In the genomic region with DNA sequence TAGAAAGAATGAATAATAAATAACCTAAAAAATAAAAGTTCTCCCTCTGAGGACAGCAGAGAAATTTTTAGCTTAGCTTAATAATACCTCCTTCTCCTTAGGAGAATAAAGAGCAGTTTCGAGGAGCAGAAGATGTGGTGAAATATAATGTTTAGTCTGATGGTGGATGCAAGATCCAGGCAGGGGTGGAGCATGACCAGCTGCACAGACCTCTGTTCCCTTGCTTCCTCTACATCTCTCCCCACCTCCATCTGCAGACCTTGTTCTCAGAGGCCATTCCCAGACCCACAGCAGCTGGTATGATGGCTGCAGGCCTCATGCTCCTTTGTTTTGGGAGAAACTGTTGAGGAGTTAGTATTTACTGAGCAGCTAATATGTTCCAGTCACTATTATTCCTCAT, we compare ENCODE assay signal across 7 cellular contexts. TPM values are rescaled to one million over a fixed set of nuclear protein-coding genes. Genes with fewer than 3 reads are reported as not detected.
DNase-seq lines count a peak whose midpoint lies in the region; ATAC-seq and TF ChIP-seq lines count a peak whose summit lies in the region.

No MANE protein-coding gene starts in this region.

- CTCF ChIA-PET in CD8-positive, alpha-beta memory T cell (lab: Charles Lee) = interaction anchor here (0.7 to 1.3 kb wide), 2 partner anchors 115 to 205 kb away, joined by 3 read pairs; a partner anchor contains a TSS
- CTCF ChIA-PET in Caco-2 (lab: Charles Lee) = no interaction called here

- POLR2A ChIA-PET in CD8-positive, alpha-beta memory T cell (lab: Charles Lee) = no interaction called here
- POLR2A ChIA-PET in Caco-2 (lab: Charles Lee) = no interaction called here

- H3K4me1 Mint-ChIP-seq in CD8-positive, alpha-beta memory T cell = peaks cover 58 to 67% (median 59%) of the 10 kb centered on the region in 3 donors
- H3K4me1 Mint-ChIP-seq in naive B cell = peaks cover 31 to 50% (median 37%) of the 10 kb centered on the region in 3 donors
- peaks cover 7% of the 10 kb centered on the region for H3K4me1 Mint-ChIP-seq in Caco-2 (ENCODE audit: low read depth, unreplicated experiment)

- no peak for DNase-seq in CD8-positive, alpha-beta memory T cell
- DNase-seq in GM23248 (no peak), naive B cell (no peak), Caco-2 (no peak)

- no peaks in the 10 kb centered on the region for H3K79me2 ChIP-seq in GM23248 (ENCODE audit: insufficient read depth)
- H3K79me2 ChIP-seq in SU-DHL-6 (ENCODE audit: insufficient read depth, low read length) = no peaks in the 10 kb centered on the region

- peak overlapping the region; percentile 2 for H3K4me2 ChIP-seq in GM23248 (ENCODE audit: unreplicated experiment)
- H3K4me2 ChIP-seq in SU-DHL-6 (ENCODE audit: low read depth, low read length, poor library complexity, severe bottlenecking) = peak overlapping the region; percentile 77

- WGBS in GM23248 (ENCODE audit: low coverage in 1 of 2, low lambda C conversion rate in 2 of 2, missing lambda C conversion rate in 2 of 2), 2 experiments = 58 to 60% methylated on average over 1 of the region's 1 CpG

- H3K27me3 Mint-ChIP-seq in CD8-positive, alpha-beta memory T cell = no peaks in the 10 kb centered on the region
- H3K27me3 Mint-ChIP-seq in naive B cell (no peaks in the 10 kb centered on the region), Caco-2 (ENCODE audit: insufficient read depth, unreplicated experiment) (no peaks in the 10 kb centered on the region)

- H3K9ac ChIP-seq in GM23248 (0 out of 2 replicates have a peak overlapping the region, but pooled peaks have one; percentile 96), SU-DHL-6 (ENCODE audit: low read length) (no peak overlapping the region; the same call in 1 of the 2 replicates)

- H3K27ac Mint-ChIP-seq in CD8-positive, alpha-beta memory T cell = peak overlapping the region in 5 of 8 donors; percentile 31 to 96 (median 86)
- H3K27ac Mint-ChIP-seq in naive B cell (peak overlapping the region in 3 of 6 donors; percentile 54 to 96 (median 82)), Caco-2 (ENCODE audit: unreplicated experiment) (no peak overlapping the region)

- H3F3A ChIP-seq in GM23248 (ENCODE audit: insufficient read depth) (peaks cover 17% of the 10 kb centered on the region), SU-DHL-6 (ENCODE audit: insufficient read depth) (no peaks in the 10 kb centered on the region; the same call in 1 of the 2 replicates)

- TF ChIP-seq CTCF in SU-DHL-6 (IDR thresholded peaks at IDR 0.05; ENCODE audit: insufficient read depth, low read length, poor library complexity, severe bottlenecking) (no peak), Caco-2 (IDR thresholded peaks at IDR 0.05; ENCODE audit: insufficient read depth in 1 of 2, low read depth in 1 of 2, low read length in 1 of 2, severe bottlenecking in 1 of 2, unreplicated experiment in 1 of 2) (no peak)

- H3K9me3 ChIP-seq in CD8-positive, alpha-beta memory T cell (ENCODE audit: low read length) = no peaks in the 10 kb centered on the region
- H3K9me3 ChIP-seq in GM23248 (ENCODE audit: low read depth) (no peaks in the 10 kb centered on the region), SU-DHL-6 (ENCODE audit: insufficient read depth, low read length) (no peaks in the 10 kb centered on the region), Caco-2 (no peaks in the 10 kb centered on the region)

- H3K9me2 ChIP-seq in GM23248 (ENCODE audit: insufficient read depth) (no peaks in the 10 kb centered on the region), SU-DHL-6 (replicated peaks; ENCODE audit: insufficient read depth, low read length) (no peaks in the 10 kb centered on the region)

- H4K20me1 ChIP-seq in GM23248 (ENCODE audit: insufficient read depth) = no peaks in the 10 kb centered on the region
- H4K20me1 ChIP-seq in SU-DHL-6 (ENCODE audit: low read depth, low read length) = no peaks in the 10 kb centered on the region

- ATAC-seq in naive B cell (ENCODE audit: low read depth in 2 of 2) (no peak), GM21526 (IDR thresholded peaks at IDR 0.05; ENCODE audit: low FRiP score, unreplicated experiment) (no peak), GM18868 (IDR thresholded peaks at IDR 0.05; ENCODE audit: unreplicated experiment) (no peak)

- H3K27me3 ChIP-seq in CD8-positive, alpha-beta memory T cell (ENCODE audit: insufficient read depth, low read length, poor library complexity, severe bottlenecking) = no peaks in the 10 kb centered on the region
- no peaks in the 10 kb centered on the region for H3K27me3 ChIP-seq in GM23248 (replicated peaks; ENCODE audit: insufficient read depth)
- H3K27me3 ChIP-seq in SU-DHL-6 (ENCODE audit: low read length) = no peaks in the 10 kb centered on the region
- no peaks in the 10 kb centered on the region for H3K27me3 ChIP-seq in Caco-2 (replicated peaks; ENCODE audit: control insufficient read depth, insufficient read depth, low read length)

- peaks cover 54% of the 10 kb centered on the region for H3K4me1 ChIP-seq in CD8-positive, alpha-beta memory T cell (ENCODE audit: insufficient read depth, low read length)
- H3K4me1 ChIP-seq in GM23248 (ENCODE audit: insufficient read depth) (peaks cover 19% of the 10 kb centered on the region), Caco-2 (no peaks in the 10 kb centered on the region)

- no peak overlapping the region for H3K4me3 Mint-ChIP-seq in CD8-positive, alpha-beta memory T cell
- H3K4me3 Mint-ChIP-seq in naive B cell (peak overlapping the region in 5 of 8 donors; percentile 37 to 89 (median 77)), Caco-2 (ENCODE audit: unreplicated experiment) (no peak overlapping the region)

- peak overlapping the region; percentile 89 for H3K4me3 ChIP-seq in CD8-positive, alpha-beta memory T cell (ENCODE audit: low read length)
- peak overlapping the region; percentile 99; the same call in 1 of the 2 replicates for H3K4me3 ChIP-seq in GM23248
- H3K4me3 ChIP-seq in SU-DHL-6 (ENCODE audit: insufficient read depth, low read length, poor library complexity, severe bottlenecking) = peak overlapping the region; percentile 78
- H3K4me3 ChIP-seq in Caco-2 (ENCODE audit: low read depth, low read length) = no peak overlapping the region

- H3K36me3 ChIP-seq in CD8-positive, alpha-beta memory T cell (ENCODE audit: insufficient read depth, low read length) = peaks cover 13% of the 10 kb centered on the region
- H3K36me3 ChIP-seq in GM23248 (ENCODE audit: low read depth) (no peaks in the 10 kb centered on the region), SU-DHL-6 (ENCODE audit: low read length) (no peaks in the 10 kb centered on the region), Caco-2 (ENCODE audit: control insufficient read depth, insufficient read depth, low read length) (no peaks in the 10 kb centered on the region)

- H3K9me3 Mint-ChIP-seq in CD8-positive, alpha-beta memory T cell = no peaks in the 10 kb centered on the region
- H3K9me3 Mint-ChIP-seq in naive B cell (no peaks in the 10 kb centered on the region), Caco-2 (ENCODE audit: unreplicated experiment) (no peaks in the 10 kb centered on the region)

- intact Hi-C loops in Caco-2 (cut with micrococcal nuclease; ENCODE audit: unreplicated experiment) = no loop called here

- BruUV-seq in Caco-2 (replicated peaks; lab: Mats Ljungman, UMichigan) = no TSS peak

- no peak overlapping the region for H2AFZ ChIP-seq in GM23248
- H2AFZ ChIP-seq in SU-DHL-6 (ENCODE audit: low read depth, low read length, severe bottlenecking) = no peak overlapping the region

- peaks cover 8 to 32% (median 11%) of the 10 kb centered on the region in 3 donors for H3K36me3 Mint-ChIP-seq in CD8-positive, alpha-beta memory T cell
- H3K36me3 Mint-ChIP-seq in naive B cell (peaks cover 6 to 9% of the 10 kb centered on the region in 2 donors), Caco-2 (ENCODE audit: insufficient read depth, unreplicated experiment) (no peaks in the 10 kb centered on the region)

- in situ Hi-C loops in GM23248 (cut with MboI) = no loop called here

- H3K27ac ChIP-seq in CD8-positive, alpha-beta memory T cell (ENCODE audit: low read depth, low read length) = peak overlapping the region; percentile 95
- H3K27ac ChIP-seq in GM23248 (no peak overlapping the region), SU-DHL-6 (ENCODE audit: low read depth, low read length) (no peak overlapping the region)

RNA-seq across cellular contexts. Expression of a gene that starts 1.5 kb away (rescaled TPM):
- total RNA-seq in CD8-positive, alpha-beta memory T cell = 10 to 100 TPM; 36.4 to 38.7 TPM
- polyA plus RNA-seq in CD8-positive, alpha-beta memory T cell = 174 TPM
- total RNA-seq in GM23248 (2014; rRNA removed; shearing (Covaris generic)) = 12.9 and 14.5 TPM in 2 replicates
- polyA plus RNA-seq in GM23248 (2016; fragmentation: Nextera tagmentation; extraction: Ambion mirVana) (7.9 and 9.5 TPM in 2 replicates), naive B cell (ENCODE audit: low read depth in 6 of 6) (100 to 1,000 TPM in 1 of 6 donors, 10 to 100 TPM in 5; 26.7 to 112 (median 51.7) TPM)
- 2.4 and 2.5 TPM in 2 replicates for total RNA-seq in Caco-2 (2022)

RNA-seq across cellular contexts. Expression of a gene that starts 16.4 kb away (rescaled TPM):
- 10 to 100 TPM; 18.0 to 19.0 TPM for total RNA-seq in CD8-positive, alpha-beta memory T cell
- polyA plus RNA-seq in CD8-positive, alpha-beta memory T cell = 6.8 TPM
- 4.5 and 9.1 TPM in 2 replicates for total RNA-seq in GM23248 (2014; rRNA removed; shearing (Covaris generic))
- 4.0 and 5.2 TPM in 2 replicates for polyA plus RNA-seq in GM23248 (2016; fragmentation: Nextera tagmentation; extraction: Ambion mirVana)
- 10 to 100 TPM; 37.9 to 63.8 (median 45.1) TPM for polyA plus RNA-seq in naive B cell (ENCODE audit: low read depth in 6 of 6)
- total RNA-seq in Caco-2 (2022) = 7.1 and 9.8 TPM in 2 replicates

RNA-seq across cellular contexts. Expression of a gene that starts 35.6 kb away (rescaled TPM):
- 10 to 100 TPM; 30.8 to 31.5 TPM for total RNA-seq in CD8-positive, alpha-beta memory T cell
- polyA plus RNA-seq in CD8-positive, alpha-beta memory T cell = 85.0 TPM
- 7.7 and 8.9 TPM in 2 replicates for total RNA-seq in GM23248 (2014; rRNA removed; shearing (Covaris generic))
- polyA plus RNA-seq in GM23248 (2016; fragmentation: Nextera tagmentation; extraction: Ambion mirVana) (5.5 and 6.7 TPM in 2 replicates), naive B cell (ENCODE audit: low read depth in 6 of 6) (10 to 100 TPM; 14.0 to 30.0 (median 19.2) TPM)
- 2.0 and 2.6 TPM in 2 replicates for total RNA-seq in Caco-2 (2022)

Comparison
In these comparisons a context has a peak if more than half of its experiments do, and no peak if none do; other contexts are left out.
1. H3K4me3 Mint-ChIP-seq: peak in naive B cell (5 of 8); none in CD8-positive, alpha-beta memory T cell (0 of 7) and Caco-2 (single experiment).